8 cellular contexts compared by ENCODE assay signal in genomic region chr19:11346104-11346940, GRCh38. TPM values are rescaled to one million over a fixed set of nuclear protein-coding genes. Genes with fewer than 3 reads are reported as not detected.
DNase-seq lines count a peak whose midpoint lies in the region; TF ChIP-seq lines count a peak whose summit lies in the region.

A gene with protein sequence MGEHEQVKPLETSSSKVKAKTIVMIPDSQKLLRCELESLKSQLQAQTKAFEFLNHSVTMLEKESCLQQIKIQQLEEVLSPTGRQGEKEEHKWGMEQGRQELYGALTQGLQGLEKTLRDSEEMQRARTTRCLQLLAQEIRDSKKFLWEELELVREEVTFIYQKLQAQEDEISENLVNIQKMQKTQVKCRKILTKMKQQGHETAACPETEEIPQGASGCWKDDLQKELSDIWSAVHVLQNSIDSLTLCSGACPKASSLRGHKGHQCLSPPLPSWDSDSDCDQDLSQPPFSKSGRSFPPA (plus strand): TSS chr19:11346519. CDS start chr19:11346607, 88 bp downstream.
Gene TMEM205 (minus strand): TSS chr19:11346268. CDS start chr19:11345619, 649 bp downstream.

- in situ Hi-C loops in G401 (cut with HindIII; ENCODE audit: low sequenced_read_pairs) = no loop called here

- TF ChIP-seq CTCF in fibroblast of the aortic adventitia (IDR thresholded peaks at IDR 0.05; ENCODE audit: insufficient read depth, low read length) (no peak), nephron (IDR thresholded peaks at IDR 0.05; ENCODE audit: unreplicated experiment in 3 of 3) (peak in 1 of 3 experiments; percentile 12)

- peak within 1 kb of the TSS; percentile 86 for H3K4me3 ChIP-seq in H7 (ENCODE audit: insufficient read depth, low read depth, low read length)
- peak within 1 kb of the TSS; percentile 88 for H3K4me3 ChIP-seq in fibroblast of the aortic adventitia (ENCODE audit: low read depth, low read length)

- peaks cover 29% of the 10 kb centered on the region for H3K4me1 Mint-ChIP-seq in nephron
- peaks cover 32% of the 10 kb centered on the region for H3K4me1 Mint-ChIP-seq in stimulated activated naive CD8-positive, alpha-beta T cell treated with anti-CD3 and anti-CD28 coated beads, Interleukin-15, Interleukin-2, amounts not matched to agents 100 ng/mL and 50 ng/mL, for 24 hours (ENCODE audit: low read depth)

- H3K36me3 Mint-ChIP-seq in nephron (ENCODE audit: low read depth) = no peaks in the 10 kb centered on the region
- H3K36me3 Mint-ChIP-seq in stimulated activated naive CD8-positive, alpha-beta T cell treated with anti-CD3 and anti-CD28 coated beads, Interleukin-15, Interleukin-2, amounts not matched to agents 100 ng/mL and 50 ng/mL, for 24 hours (ENCODE audit: low read depth) = no peaks in the 10 kb centered on the region

- peak within 1 kb of the TSS; percentile 70 to 85 (median 85) for H3K27ac Mint-ChIP-seq in nephron
- H3K27ac Mint-ChIP-seq in stimulated activated naive CD8-positive, alpha-beta T cell treated with anti-CD3 and anti-CD28 coated beads, Interleukin-15, Interleukin-2, amounts not matched to agents 100 ng/mL and 50 ng/mL, for 24 hours = peak within 1 kb of the TSS; percentile 90

- peaks cover 2% of the 10 kb centered on the region for H3K36me3 ChIP-seq in H7 (replicated peaks; ENCODE audit: control insufficient read depth, insufficient read depth, low read length)

- peak; percentile 100 for DNase-seq in G401 (ENCODE audit: low spot score)
- DNase-seq in H7 = peak; percentile 97
- peak; percentile 99 for DNase-seq in M059J (ENCODE audit: low read depth)
- DNase-seq in SHP77 treated with DMSO at 0.1 percent for 48 hours (lab: John Stamatoyannopoulos, UW) = peak; percentile 97
- peak; percentile 99 for DNase-seq in activated effector memory CD4-positive, alpha-beta T cell treated with anti-CD3 and anti-CD28 coated beads, Interleukin-2, amount 50 U/mL, for 16 hours
- DNase-seq in fibroblast of the aortic adventitia (ENCODE audit: low read depth) = peak; percentile 100

- H3K4me3 Mint-ChIP-seq in nephron = peak within 1 kb of the TSS; percentile 89 to 94 (median 93)
- peak within 1 kb of the TSS; percentile 96 for H3K4me3 Mint-ChIP-seq in stimulated activated naive CD8-positive, alpha-beta T cell treated with anti-CD3 and anti-CD28 coated beads, Interleukin-15, Interleukin-2, amounts not matched to agents 100 ng/mL and 50 ng/mL, for 24 hours

- no peaks in the 10 kb centered on the region for H3K9me3 Mint-ChIP-seq in nephron
- H3K9me3 Mint-ChIP-seq in stimulated activated naive CD8-positive, alpha-beta T cell treated with anti-CD3 and anti-CD28 coated beads, Interleukin-15, Interleukin-2, amounts not matched to agents 100 ng/mL and 50 ng/mL, for 24 hours = peaks cover 7% of the 10 kb centered on the region

- H3K27me3 Mint-ChIP-seq in nephron (ENCODE audit: low read depth) = no peaks in the 10 kb centered on the region
- H3K27me3 Mint-ChIP-seq in stimulated activated naive CD8-positive, alpha-beta T cell treated with anti-CD3 and anti-CD28 coated beads, Interleukin-15, Interleukin-2, amounts not matched to agents 100 ng/mL and 50 ng/mL, for 24 hours = no peaks in the 10 kb centered on the region

- no peaks in the 10 kb centered on the region for H3K27me3 ChIP-seq in H7 (ENCODE audit: control insufficient read depth, insufficient read depth, low read length)

RNA-seq across cellular contexts. Expression of the first gene that starts in this region (rescaled TPM):
- 2.6 TPM in 2 replicates for total RNA-seq in G401 (2014; rRNA removed; shearing (Covaris generic))
- 2.7 and 5.5 TPM in 2 replicates for total RNA-seq in H7 (2014; rRNA removed; shearing (Covaris generic))
- 4.7 and 7.9 TPM in 2 replicates for total RNA-seq in M059J (2014; rRNA removed; shearing (Covaris generic))
- total RNA-seq in fibroblast of the aortic adventitia (ENCODE audit: low replicate concordance) = 12.2 and 13.2 TPM in 2 replicates

RNA-seq across cellular contexts. Expression of gene TMEM205, which starts in this region (rescaled TPM):
- total RNA-seq in G401 (2014; rRNA removed; shearing (Covaris generic)) = 363 and 408 TPM in 2 replicates
- 102 and 128 TPM in 2 replicates for total RNA-seq in H7 (2014; rRNA removed; shearing (Covaris generic))
- total RNA-seq in M059J (2014; rRNA removed; shearing (Covaris generic)) = 206 and 246 TPM in 2 replicates
- 56.8 and 79.6 TPM in 2 replicates for total RNA-seq in fibroblast of the aortic adventitia (ENCODE audit: low replicate concordance)

Comparison
In these comparisons a context has a peak if more than half of its experiments do, and no peak if none do; other contexts are left out.
1. Peak in every context shown above with its lines: DNase-seq and H3K4me3 ChIP-seq.